ENCODE assay signal across 8 cellular contexts in genomic region chr17:45317113-45317820, GRCh38. TPM values are rescaled to one million over a fixed set of nuclear protein-coding genes. Genes with fewer than 3 reads are reported as not detected.
A peak's percentile ranks its signal among the peaks of the same experiment; 100 is the strongest.
DNase-seq lines count a peak whose midpoint lies in the region; ATAC-seq and TF ChIP-seq lines count a peak whose summit lies in the region.

No MANE protein-coding gene starts in this region.

- H3K4me3 ChIP-seq in GM08714 (ENCODE audit: low read length) (peak overlapping the region; percentile 58; the same call in 1 of the 2 replicates), NB4 (ENCODE audit: low read depth, low read length) (peak overlapping the region; percentile 64)

- peak; percentile 55 for TF ChIP-seq POLR2A in NB4 (IDR thresholded peaks at IDR 0.05; ENCODE audit: extremely low read depth, insufficient read length)

- DNase-seq in NB4 (ENCODE audit: low read depth) (peak; percentile 100), SK-N-DZ (ENCODE audit: low spot score) (peak; percentile 100), germinal center (ENCODE audit: low spot score) (peak; percentile 99), non-pigmented ciliary epithelial cell (ENCODE audit: low read depth) (peak; percentile 100), superior temporal gyrus (ENCODE audit: extremely low spot score) (peak; percentile 100)
- DNase-seq in activated naive CD4-positive, alpha-beta T cell treated with anti-CD3 and anti-CD28 coated beads, Interleukin-2, amount 50 U/mL, for 16 hours: peak; percentile 99

- TF ChIP-seq CTCF in NB4 (IDR thresholded peaks at IDR 0.05; ENCODE audit: low read depth, low read length): no peak

- ATAC-seq in HG02571 (IDR thresholded peaks at IDR 0.05; ENCODE audit: unreplicated experiment): peak; percentile 68

RNA-seq across cellular contexts. Expression of gene MAP3K14, which starts 0.4 kb away (rescaled TPM):
- 3.2 and 3.7 TPM in 2 replicates for polyA plus RNA-seq in SK-N-DZ (2014; cell fraction: cytosol; rRNA removed)
- 6.2 and 10.1 TPM in 2 replicates for polyA plus RNA-seq in SK-N-DZ (2014; cell fraction: nucleus; rRNA removed)

RNA-seq across cellular contexts. Expression of gene SPATA32, which starts 55.4 kb away (rescaled TPM):
- not detected in 2 replicates for polyA plus RNA-seq in SK-N-DZ (2014; cell fraction: cytosol; rRNA removed)
- polyA plus RNA-seq in SK-N-DZ (2014; cell fraction: nucleus; rRNA removed): not detected in 2 replicates

Comparison
In these comparisons a context has a peak if more than half of its experiments do, and no peak if none do; other contexts are left out.
1. Peak in every context shown above with its lines: DNase-seq, ATAC-seq and H3K4me3 ChIP-seq.